In genomic region chr20:2873747-2874041, GRCh38 we compare ENCODE assay signal across 1 cellular context.
TF ChIP-seq lines count a peak whose summit lies in the region.

No MANE protein-coding gene starts in this region.

TF ChIP-seq in endothelial cell of umbilical vein, 7 proteins besides CTCF, POLR2A, EP300 and RAD21:
- TF ChIP-seq GATA2 (IDR thresholded peaks at IDR 0.05; ENCODE audit: insufficient read depth, insufficient read length, low read depth, low read length) (no peak), EZH2 (IDR thresholded peaks at IDR 0.05; ENCODE audit: borderline replicate concordance, low read depth, low read length, severe bottlenecking) (no peak), JUN (IDR thresholded peaks at IDR 0.05; ENCODE audit: borderline replicate concordance, insufficient read depth, insufficient read length, low read depth) (no peak)
- TF ChIP-seq, protein P1, sequence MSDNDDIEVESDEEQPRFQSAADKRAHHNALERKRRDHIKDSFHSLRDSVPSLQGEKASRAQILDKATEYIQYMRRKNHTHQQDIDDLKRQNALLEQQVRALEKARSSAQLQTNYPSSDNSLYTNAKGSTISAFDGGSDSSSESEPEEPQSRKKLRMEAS (IDR thresholded peaks at IDR 0.05; ENCODE audit: insufficient read depth, insufficient read length) = no peak
